In genomic region chr12:54954228-54954627, GRCh38 we compare ENCODE assay signal across 19 cellular contexts. TPM values are rescaled to one million over a fixed set of nuclear protein-coding genes. Genes with fewer than 3 reads are reported as not detected.
DNase-seq lines count a peak whose midpoint lies in the region; ATAC-seq and FAIRE-seq lines count a peak whose summit lies in the region.
"Had no signal": no experiment of that assay in that cellular context is flagged by ENCODE, and none has a peak within 500 bp of the region (broad histone marks: within the 10 kb centered on the region; RNA-seq: fewer than 3 reads in every experiment).

No MANE protein-coding gene starts in this region.

- intact Hi-C loops in activated CD4-positive, alpha-beta T cell treated with anti-CD3 and anti-CD28 coated beads for 36 hours (cut with DNase I, micrococcal nuclease) = no loop called here

- peaks cover 75% of the 10 kb centered on the region for H3K4me1 Mint-ChIP-seq in activated CD4-positive, alpha-beta T cell treated with anti-CD3 and anti-CD28 coated beads for 36 hours
- H3K4me1 Mint-ChIP-seq in stimulated activated naive CD8-positive, alpha-beta T cell treated with anti-CD3 and anti-CD28 coated beads, Interleukin-15, Interleukin-2, amounts not matched to agents 100 ng/mL and 50 ng/mL, for 24 hours (ENCODE audit: low read depth) = peaks cover 94% of the 10 kb centered on the region
- H3K4me1 Mint-ChIP-seq in stimulated activated naive CD8-positive, alpha-beta T cell treated with anti-CD3 and anti-CD28 coated beads, Interleukin-15, amount 100 ng/mL, for 72 hours = peaks cover 82% of the 10 kb centered on the region
- peaks cover 91% of the 10 kb centered on the region for H3K4me1 Mint-ChIP-seq in activated naive CD8-positive, alpha-beta T cell treated with anti-CD3 and anti-CD28 coated beads, Interleukin-2, amount 50 U/mL, for 24 hours

- CTCF ChIA-PET in activated CD4-positive, alpha-beta T cell treated with anti-CD3 and anti-CD28 coated beads for 36 hours (lab: Charles Lee) = interaction anchor here (0.7 kb wide), 1 partner anchor 42 kb away, joined by 3 read pairs; no protein-coding TSS in a partner anchor

- H3K27ac Mint-ChIP-seq in activated CD4-positive, alpha-beta T cell treated with anti-CD3 and anti-CD28 coated beads for 36 hours = peak overlapping the region; percentile 82
- peak overlapping the region; percentile 34 for H3K27ac Mint-ChIP-seq in stimulated activated naive CD8-positive, alpha-beta T cell treated with anti-CD3 and anti-CD28 coated beads, Interleukin-15, Interleukin-2, amounts not matched to agents 100 ng/mL and 50 ng/mL, for 24 hours
- H3K27ac Mint-ChIP-seq in stimulated activated naive CD8-positive, alpha-beta T cell treated with anti-CD3 and anti-CD28 coated beads, Interleukin-15, amount 100 ng/mL, for 72 hours = no peak overlapping the region
- peak overlapping the region; percentile 69 for H3K27ac Mint-ChIP-seq in activated naive CD8-positive, alpha-beta T cell treated with anti-CD3 and anti-CD28 coated beads, Interleukin-2, amount 50 U/mL, for 24 hours
- H3K27ac Mint-ChIP-seq: IgD-negative memory B cell had no signal

- H3K9me3 Mint-ChIP-seq in activated CD4-positive, alpha-beta T cell treated with anti-CD3 and anti-CD28 coated beads for 36 hours (ENCODE audit: low read depth) = peaks cover 8% of the 10 kb centered on the region
- H3K9me3 Mint-ChIP-seq in stimulated activated naive CD8-positive, alpha-beta T cell treated with anti-CD3 and anti-CD28 coated beads, Interleukin-15, Interleukin-2, amounts not matched to agents 100 ng/mL and 50 ng/mL, for 24 hours = peaks cover 23% of the 10 kb centered on the region
- H3K9me3 Mint-ChIP-seq in stimulated activated naive CD8-positive, alpha-beta T cell treated with anti-CD3 and anti-CD28 coated beads, Interleukin-15, amount 100 ng/mL, for 72 hours = peaks cover 21 to 24% of the 10 kb centered on the region in 2 donors
- H3K9me3 Mint-ChIP-seq in activated naive CD8-positive, alpha-beta T cell treated with anti-CD3 and anti-CD28 coated beads, Interleukin-2, amount 50 U/mL, for 24 hours = peaks cover 34% of the 10 kb centered on the region

- H3K4me3 Mint-ChIP-seq in activated CD4-positive, alpha-beta T cell treated with anti-CD3 and anti-CD28 coated beads for 36 hours = no peak overlapping the region
- H3K4me3 Mint-ChIP-seq in stimulated activated naive CD8-positive, alpha-beta T cell treated with anti-CD3 and anti-CD28 coated beads, Interleukin-15, Interleukin-2, amounts not matched to agents 100 ng/mL and 50 ng/mL, for 24 hours = no peak overlapping the region
- no peak overlapping the region for H3K4me3 Mint-ChIP-seq in stimulated activated naive CD8-positive, alpha-beta T cell treated with anti-CD3 and anti-CD28 coated beads, Interleukin-15, amount 100 ng/mL, for 72 hours
- H3K4me3 Mint-ChIP-seq in activated naive CD8-positive, alpha-beta T cell treated with anti-CD3 and anti-CD28 coated beads, Interleukin-2, amount 50 U/mL, for 24 hours = no peak overlapping the region
- H3K4me3 Mint-ChIP-seq: IgD-negative memory B cell had no signal

- POLR2A ChIA-PET in activated CD4-positive, alpha-beta T cell treated with anti-CD3 and anti-CD28 coated beads for 36 hours (lab: Charles Lee) = no interaction called here

- no peak for DNase-seq in activated CD4-positive, alpha-beta T cell treated with anti-CD3 and anti-CD28 coated beads for 36 hours
- DNase-seq in activated CD4-positive, alpha-beta T cell treated with anti-CD3 and anti-CD28 coated beads for 4 hours = no peak
- no peak for DNase-seq in stimulated activated naive CD8-positive, alpha-beta T cell treated with anti-CD3 and anti-CD28 coated beads, Interleukin-15, amount 100 ng/mL, for 72 hours
- no peak for DNase-seq in activated naive CD8-positive, alpha-beta T cell treated with anti-CD3 and anti-CD28 coated beads, Interleukin-2, amount 50 U/mL, for 24 hours
- DNase-seq in DMS53 treated with DMSO at 0.1 percent for 48 hours (lab: John Stamatoyannopoulos, UW; ENCODE audit: unreplicated experiment) = no peak
- DNase-seq in GM19239 (ENCODE audit: insufficient read length, low spot score) = no peak
- DNase-seq: 8988T, DMS79, HCEC 1CT, MV-4-11, NCI-H1417 treated with DMSO at 0.1 percent for 48 hours, NCI-H2029, NCI-H2171 treated with DMSO at 0.1 percent for 48 hours, Peyer's patch had no signal

- H3K27me3 Mint-ChIP-seq in activated CD4-positive, alpha-beta T cell treated with anti-CD3 and anti-CD28 coated beads for 36 hours = no peaks in the 10 kb centered on the region
- no peaks in the 10 kb centered on the region for H3K27me3 Mint-ChIP-seq in stimulated activated naive CD8-positive, alpha-beta T cell treated with anti-CD3 and anti-CD28 coated beads, Interleukin-15, Interleukin-2, amounts not matched to agents 100 ng/mL and 50 ng/mL, for 24 hours
- no peaks in the 10 kb centered on the region for H3K27me3 Mint-ChIP-seq in stimulated activated naive CD8-positive, alpha-beta T cell treated with anti-CD3 and anti-CD28 coated beads, Interleukin-15, amount 100 ng/mL, for 72 hours
- no peaks in the 10 kb centered on the region for H3K27me3 Mint-ChIP-seq in activated naive CD8-positive, alpha-beta T cell treated with anti-CD3 and anti-CD28 coated beads, Interleukin-2, amount 50 U/mL, for 24 hours
- H3K27me3 Mint-ChIP-seq: IgD-negative memory B cell had no signal

- peaks cover 87% of the 10 kb centered on the region for H3K36me3 Mint-ChIP-seq in activated CD4-positive, alpha-beta T cell treated with anti-CD3 and anti-CD28 coated beads for 36 hours (ENCODE audit: low read depth)
- H3K36me3 Mint-ChIP-seq in stimulated activated naive CD8-positive, alpha-beta T cell treated with anti-CD3 and anti-CD28 coated beads, Interleukin-15, Interleukin-2, amounts not matched to agents 100 ng/mL and 50 ng/mL, for 24 hours (ENCODE audit: low read depth) = peaks cover 98% of the 10 kb centered on the region
- H3K36me3 Mint-ChIP-seq in activated naive CD8-positive, alpha-beta T cell treated with anti-CD3 and anti-CD28 coated beads, Interleukin-2, amount 50 U/mL, for 24 hours (ENCODE audit: low read depth) = peaks cover 92% of the 10 kb centered on the region

- ATAC-seq in activated CD4-positive, alpha-beta T cell treated with anti-CD3 and anti-CD28 coated beads for 36 hours = no peak
- no peak for ATAC-seq in stimulated activated naive CD8-positive, alpha-beta T cell treated with anti-CD3 and anti-CD28 coated beads, Interleukin-15, amount 100 ng/mL, for 72 hours
- ATAC-seq in activated naive CD8-positive, alpha-beta T cell treated with anti-CD3 and anti-CD28 coated beads, Interleukin-2, amount 50 U/mL, for 24 hours = no peak
- ATAC-seq in HG02973 (IDR thresholded peaks at IDR 0.05; ENCODE audit: unreplicated experiment) = no peak

- FAIRE-seq in GM19239 (lab: Jason Lieb, UNC) = no peak
- FAIRE-seq: G401.6 had no signal

RNA-seq across cellular contexts. Expression of gene TESPA1, which starts 30.3 kb away (rescaled TPM):
- 100 to 1,000 TPM in 1 of 2 experiments, 10 to 100 TPM in 1; 81.0 to 107 TPM for total RNA-seq in activated CD4-positive, alpha-beta T cell treated with anti-CD3 and anti-CD28 coated beads for 36 hours
- total RNA-seq: NCI-H460 had no signal

Comparison
In these comparisons a context has a peak if more than half of its experiments do, and no peak if none do; other contexts are left out.
1. H3K27ac Mint-ChIP-seq: peak in activated CD4-positive, alpha-beta T cell treated with anti-CD3 and anti-CD28 coated beads for 36 hours (single experiment), stimulated activated naive CD8-positive, alpha-beta T cell treated with anti-CD3 and anti-CD28 coated beads, Interleukin-15, Interleukin-2, amounts not matched to agents 100 ng/mL and 50 ng/mL, for 24 hours (single experiment) and activated naive CD8-positive, alpha-beta T cell treated with anti-CD3 and anti-CD28 coated beads, Interleukin-2, amount 50 U/mL, for 24 hours (single experiment); none in stimulated activated naive CD8-positive, alpha-beta T cell treated with anti-CD3 and anti-CD28 coated beads, Interleukin-15, amount 100 ng/mL, for 72 hours (0 of 2).